13 cellular contexts compared by ENCODE assay signal in the genomic region with DNA sequence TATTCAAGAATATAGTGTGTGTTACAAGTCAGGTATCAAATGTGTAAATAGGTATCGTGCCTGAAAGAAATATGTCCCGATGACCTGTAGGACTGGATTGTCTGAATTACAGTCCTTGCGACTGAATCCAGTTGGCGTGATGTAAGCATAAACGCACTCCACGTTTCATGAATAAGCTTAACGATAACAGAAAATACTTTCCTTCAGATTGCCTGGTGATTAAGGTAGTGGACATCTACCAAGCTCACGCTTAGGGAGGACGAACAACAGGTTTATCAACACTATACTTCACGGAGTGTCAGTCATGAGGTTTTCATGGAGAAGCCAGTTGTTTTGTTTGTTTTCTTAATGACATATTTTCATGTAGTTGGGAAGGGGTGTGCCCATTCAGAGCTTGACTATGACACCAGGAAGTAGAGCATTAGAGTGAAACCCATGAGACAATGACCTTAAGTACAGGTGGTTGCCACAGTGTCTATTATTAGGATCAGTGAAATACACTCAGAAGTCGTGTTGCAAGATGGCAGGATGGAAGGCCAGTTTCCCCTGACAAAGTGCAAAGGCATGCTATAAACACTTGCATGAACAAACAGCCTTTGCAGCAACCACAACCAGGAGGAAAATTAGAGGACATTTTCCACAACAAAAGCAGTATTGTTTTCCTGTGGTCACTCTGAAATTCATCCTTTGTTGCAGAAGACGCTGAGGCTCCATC.
DNase-seq lines count a peak whose midpoint lies in the region; TF ChIP-seq lines count a peak whose summit lies in the region.
"Had no signal": no experiment of that assay in that cellular context is flagged by ENCODE, and none has a peak within 500 bp of the region (broad histone marks: within the 10 kb centered on the region; RNA-seq: fewer than 3 reads in every experiment).

No MANE protein-coding gene starts in this region.

- peak; percentile 14 for DNase-seq in NCI-H748 (lab: John Stamatoyannopoulos, UW; ENCODE audit: unreplicated experiment)
- no peak for DNase-seq in NCI-H748 treated with DMSO at 0.1 percent for 48 hours (lab: John Stamatoyannopoulos, UW)
- DNase-seq in MM.1S = peak; percentile 93
- DNase-seq in fibroblast of gingiva (ENCODE audit: low read depth) = peak; percentile 83
- DNase-seq in vagina (ENCODE audit: extremely low spot score in 2 of 2) = no peak
- DNase-seq in GM20000 (ENCODE audit: low spot score) = no peak
- DNase-seq in T-helper 1 cell = no peak
- no peak for DNase-seq in NCI-H2029 treated with DMSO at 0.1 percent for 48 hours (lab: John Stamatoyannopoulos, UW)
- DNase-seq: activated CD4-positive, CD25-positive, alpha-beta regulatory T cell treated with anti-CD3 and anti-CD28 coated beads, Interleukin-2, amount 50 U/mL, for 72 hours; DMS79 treated with DMSO at 0.1 percent for 48 hours; kidney glomerular epithelial cell; NCI-H510A had no signal

- H3K9ac ChIP-seq in MM.1S (ENCODE audit: low read length) = no peak overlapping the region

- H3K27ac ChIP-seq in MM.1S (ENCODE audit: low read length) (peak overlapping the region; percentile 93), vagina (peak overlapping the region; percentile 44)
- H3K27ac ChIP-seq: SK-N-MC had no signal

- intact Hi-C loops in vagina (cut with DNase I) = no loop called here

- TF ChIP-seq CTCF in MM.1S (IDR thresholded peaks at IDR 0.05; ENCODE audit: low read length) = no peak
- no peak for TF ChIP-seq CTCF in vagina (IDR thresholded peaks at IDR 0.05)
- TF ChIP-seq CTCF in GM20000 (IDR thresholded peaks at IDR 0.05; ENCODE audit: extremely low read depth, missing control alignments) = no peak

- H3K36me3 ChIP-seq in MM.1S (replicated peaks; ENCODE audit: insufficient read depth, low read length) (no peaks in the 10 kb centered on the region), vagina (no peaks in the 10 kb centered on the region)

- no peak overlapping the region for H2AFZ ChIP-seq in MM.1S (ENCODE audit: low read length)

- H3K4me1 ChIP-seq in MM.1S (ENCODE audit: low read length) (peaks cover 29% of the 10 kb centered on the region), vagina (peaks cover 12% of the 10 kb centered on the region)

- no peaks in the 10 kb centered on the region for H3K79me2 ChIP-seq in MM.1S (ENCODE audit: low read length)

- H3K9me3 ChIP-seq in MM.1S (replicated peaks; ENCODE audit: insufficient read depth, low read length) = no peaks in the 10 kb centered on the region
- peaks cover 3% of the 10 kb centered on the region for H3K9me3 ChIP-seq in vagina

- peaks cover 11% of the 10 kb centered on the region; the same call in 1 of the 2 replicates for H3F3A ChIP-seq in MM.1S (ENCODE audit: insufficient read depth, low read length)

- H3K4me2 ChIP-seq in MM.1S (ENCODE audit: low read depth, low read length) = peak overlapping the region; percentile 55

- H4K20me1 ChIP-seq in MM.1S (ENCODE audit: insufficient read depth, low read length) = no peaks in the 10 kb centered on the region

- TF ChIP-seq POLR2A in vagina (IDR thresholded peaks at IDR 0.05) = no peak

- no peaks in the 10 kb centered on the region for H3K9me2 ChIP-seq in MM.1S (replicated peaks; ENCODE audit: insufficient read depth, low read length)

- H3K27me3 ChIP-seq in MM.1S (replicated peaks; ENCODE audit: insufficient read depth, low read length) = no peaks in the 10 kb centered on the region
- H3K27me3 ChIP-seq in vagina = no peaks in the 10 kb centered on the region

- H3K4me3 ChIP-seq in MM.1S (ENCODE audit: low read length) = no peak overlapping the region
- H3K4me3 ChIP-seq in vagina = no peak overlapping the region
- H3K4me3 ChIP-seq: SK-N-MC had no signal

Comparison
In these comparisons a context has a peak if more than half of its experiments do, and no peak if none do; other contexts are left out.
1. DNase-seq: peak in NCI-H748 (single experiment), MM.1S (single experiment) and fibroblast of gingiva (single experiment); none in NCI-H748 treated with DMSO at 0.1 percent for 48 hours (single experiment), vagina (0 of 2), GM20000 (single experiment), T-helper 1 cell (0 of 5) and NCI-H2029 treated with DMSO at 0.1 percent for 48 hours (single experiment).